ENCODE assay signal across 1 cellular context in genomic region chr4:153344131-153345010, GRCh38.
A peak's percentile ranks its signal among the peaks of the same experiment; 100 is the strongest.
TF ChIP-seq lines count a peak whose summit lies in the region.

A gene with protein sequence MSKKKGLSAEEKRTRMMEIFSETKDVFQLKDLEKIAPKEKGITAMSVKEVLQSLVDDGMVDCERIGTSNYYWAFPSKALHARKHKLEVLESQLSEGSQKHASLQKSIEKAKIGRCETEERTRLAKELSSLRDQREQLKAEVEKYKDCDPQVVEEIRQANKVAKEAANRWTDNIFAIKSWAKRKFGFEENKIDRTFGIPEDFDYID (plus strand): TSS chr4:153344688. CDS start chr4:153344738, 50 bp downstream.

TF ChIP-seq in K562, 482 proteins besides CTCF, POLR2A, EP300 and RAD21 (continued from another document and continues in another):
- 0 out of 2 replicates have a peak, but pooled peaks have one; percentile 34 for TF ChIP-seq ZNF592 (IDR thresholded peaks at IDR 0.05)
- no peak for TF ChIP-seq ZNF354B (CRISPR knock-in tag; IDR thresholded peaks at IDR 0.05)
- TF ChIP-seq CREBBP (IDR thresholded peaks at IDR 0.05; ENCODE audit: low read depth, low read length), result no peak
- TF ChIP-seq SRSF7 (optimal IDR thresholded peaks at IDR 0.05; ENCODE audit: low read depth, low read length), result no peak
- TF ChIP-seq HNRNPL (IDR thresholded peaks at IDR 0.05; ENCODE audit: low read depth, low read length), result peak; percentile 66; the same call in 1 of the 2 replicates
- TF ChIP-seq ZNF184 (CRISPR knock-in tag; IDR thresholded peaks at IDR 0.05), result no peak
- TF ChIP-seq GTF2F1 (IDR thresholded peaks at IDR 0.05; ENCODE audit: low read depth, low read length), result no peak
- TF ChIP-seq SLC30A9 (CRISPR knock-in tag; IDR thresholded peaks at IDR 0.05), result no peak
- no peak; the same call in 1 of the 2 replicates for TF ChIP-seq ZNF274 (IDR thresholded peaks at IDR 0.05; ENCODE audit: borderline replicate concordance, low read depth, low read length)
- no peak for TF ChIP-seq ZNF347 (CRISPR knock-in tag; IDR thresholded peaks at IDR 0.05; ENCODE audit: low read depth)
- TF ChIP-seq TAF9B (IDR thresholded peaks at IDR 0.05; ENCODE audit: partially characterized antibody), result no peak
- TF ChIP-seq, protein P1, sequence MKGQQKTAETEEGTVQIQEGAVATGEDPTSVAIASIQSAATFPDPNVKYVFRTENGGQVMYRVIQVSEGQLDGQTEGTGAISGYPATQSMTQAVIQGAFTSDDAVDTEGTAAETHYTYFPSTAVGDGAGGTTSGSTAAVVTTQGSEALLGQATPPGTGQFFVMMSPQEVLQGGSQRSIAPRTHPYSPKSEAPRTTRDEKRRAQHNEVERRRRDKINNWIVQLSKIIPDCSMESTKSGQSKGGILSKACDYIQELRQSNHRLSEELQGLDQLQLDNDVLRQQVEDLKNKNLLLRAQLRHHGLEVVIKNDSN (CRISPR knock-in tag; IDR thresholded peaks at IDR 0.05), result no peak
- TF ChIP-seq ZBTB5 (IDR thresholded peaks at IDR 0.05), result no peak
- TF ChIP-seq, protein P2, sequence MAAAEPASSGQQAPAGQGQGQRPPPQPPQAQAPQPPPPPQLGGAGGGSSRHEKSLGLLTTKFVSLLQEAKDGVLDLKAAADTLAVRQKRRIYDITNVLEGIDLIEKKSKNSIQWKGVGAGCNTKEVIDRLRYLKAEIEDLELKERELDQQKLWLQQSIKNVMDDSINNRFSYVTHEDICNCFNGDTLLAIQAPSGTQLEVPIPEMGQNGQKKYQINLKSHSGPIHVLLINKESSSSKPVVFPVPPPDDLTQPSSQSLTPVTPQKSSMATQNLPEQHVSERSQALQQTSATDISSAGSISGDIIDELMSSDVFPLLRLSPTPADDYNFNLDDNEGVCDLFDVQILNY (CRISPR knock-in tag; IDR thresholded peaks at IDR 0.05), result 0 out of 2 replicates have a peak, but pooled peaks have one; percentile 76
- no peak for TF ChIP-seq JUND (IDR thresholded peaks at IDR 0.05; ENCODE audit: borderline replicate concordance, low read depth, low read length)
- 0 out of 3 replicates have a peak, but pooled peaks have one; percentile 23 for TF ChIP-seq JUND (tag; IDR thresholded peaks at IDR 0.05; ENCODE audit: borderline replicate concordance, low read depth, low read length)
- TF ChIP-seq BMI1 (IDR thresholded peaks at IDR 0.05; ENCODE audit: low read length), result no peak
- TF ChIP-seq STAG1 (CRISPR knock-in tag; IDR thresholded peaks at IDR 0.05; ENCODE audit: borderline replicate concordance), result peak; percentile 72
- TF ChIP-seq, protein P3, sequence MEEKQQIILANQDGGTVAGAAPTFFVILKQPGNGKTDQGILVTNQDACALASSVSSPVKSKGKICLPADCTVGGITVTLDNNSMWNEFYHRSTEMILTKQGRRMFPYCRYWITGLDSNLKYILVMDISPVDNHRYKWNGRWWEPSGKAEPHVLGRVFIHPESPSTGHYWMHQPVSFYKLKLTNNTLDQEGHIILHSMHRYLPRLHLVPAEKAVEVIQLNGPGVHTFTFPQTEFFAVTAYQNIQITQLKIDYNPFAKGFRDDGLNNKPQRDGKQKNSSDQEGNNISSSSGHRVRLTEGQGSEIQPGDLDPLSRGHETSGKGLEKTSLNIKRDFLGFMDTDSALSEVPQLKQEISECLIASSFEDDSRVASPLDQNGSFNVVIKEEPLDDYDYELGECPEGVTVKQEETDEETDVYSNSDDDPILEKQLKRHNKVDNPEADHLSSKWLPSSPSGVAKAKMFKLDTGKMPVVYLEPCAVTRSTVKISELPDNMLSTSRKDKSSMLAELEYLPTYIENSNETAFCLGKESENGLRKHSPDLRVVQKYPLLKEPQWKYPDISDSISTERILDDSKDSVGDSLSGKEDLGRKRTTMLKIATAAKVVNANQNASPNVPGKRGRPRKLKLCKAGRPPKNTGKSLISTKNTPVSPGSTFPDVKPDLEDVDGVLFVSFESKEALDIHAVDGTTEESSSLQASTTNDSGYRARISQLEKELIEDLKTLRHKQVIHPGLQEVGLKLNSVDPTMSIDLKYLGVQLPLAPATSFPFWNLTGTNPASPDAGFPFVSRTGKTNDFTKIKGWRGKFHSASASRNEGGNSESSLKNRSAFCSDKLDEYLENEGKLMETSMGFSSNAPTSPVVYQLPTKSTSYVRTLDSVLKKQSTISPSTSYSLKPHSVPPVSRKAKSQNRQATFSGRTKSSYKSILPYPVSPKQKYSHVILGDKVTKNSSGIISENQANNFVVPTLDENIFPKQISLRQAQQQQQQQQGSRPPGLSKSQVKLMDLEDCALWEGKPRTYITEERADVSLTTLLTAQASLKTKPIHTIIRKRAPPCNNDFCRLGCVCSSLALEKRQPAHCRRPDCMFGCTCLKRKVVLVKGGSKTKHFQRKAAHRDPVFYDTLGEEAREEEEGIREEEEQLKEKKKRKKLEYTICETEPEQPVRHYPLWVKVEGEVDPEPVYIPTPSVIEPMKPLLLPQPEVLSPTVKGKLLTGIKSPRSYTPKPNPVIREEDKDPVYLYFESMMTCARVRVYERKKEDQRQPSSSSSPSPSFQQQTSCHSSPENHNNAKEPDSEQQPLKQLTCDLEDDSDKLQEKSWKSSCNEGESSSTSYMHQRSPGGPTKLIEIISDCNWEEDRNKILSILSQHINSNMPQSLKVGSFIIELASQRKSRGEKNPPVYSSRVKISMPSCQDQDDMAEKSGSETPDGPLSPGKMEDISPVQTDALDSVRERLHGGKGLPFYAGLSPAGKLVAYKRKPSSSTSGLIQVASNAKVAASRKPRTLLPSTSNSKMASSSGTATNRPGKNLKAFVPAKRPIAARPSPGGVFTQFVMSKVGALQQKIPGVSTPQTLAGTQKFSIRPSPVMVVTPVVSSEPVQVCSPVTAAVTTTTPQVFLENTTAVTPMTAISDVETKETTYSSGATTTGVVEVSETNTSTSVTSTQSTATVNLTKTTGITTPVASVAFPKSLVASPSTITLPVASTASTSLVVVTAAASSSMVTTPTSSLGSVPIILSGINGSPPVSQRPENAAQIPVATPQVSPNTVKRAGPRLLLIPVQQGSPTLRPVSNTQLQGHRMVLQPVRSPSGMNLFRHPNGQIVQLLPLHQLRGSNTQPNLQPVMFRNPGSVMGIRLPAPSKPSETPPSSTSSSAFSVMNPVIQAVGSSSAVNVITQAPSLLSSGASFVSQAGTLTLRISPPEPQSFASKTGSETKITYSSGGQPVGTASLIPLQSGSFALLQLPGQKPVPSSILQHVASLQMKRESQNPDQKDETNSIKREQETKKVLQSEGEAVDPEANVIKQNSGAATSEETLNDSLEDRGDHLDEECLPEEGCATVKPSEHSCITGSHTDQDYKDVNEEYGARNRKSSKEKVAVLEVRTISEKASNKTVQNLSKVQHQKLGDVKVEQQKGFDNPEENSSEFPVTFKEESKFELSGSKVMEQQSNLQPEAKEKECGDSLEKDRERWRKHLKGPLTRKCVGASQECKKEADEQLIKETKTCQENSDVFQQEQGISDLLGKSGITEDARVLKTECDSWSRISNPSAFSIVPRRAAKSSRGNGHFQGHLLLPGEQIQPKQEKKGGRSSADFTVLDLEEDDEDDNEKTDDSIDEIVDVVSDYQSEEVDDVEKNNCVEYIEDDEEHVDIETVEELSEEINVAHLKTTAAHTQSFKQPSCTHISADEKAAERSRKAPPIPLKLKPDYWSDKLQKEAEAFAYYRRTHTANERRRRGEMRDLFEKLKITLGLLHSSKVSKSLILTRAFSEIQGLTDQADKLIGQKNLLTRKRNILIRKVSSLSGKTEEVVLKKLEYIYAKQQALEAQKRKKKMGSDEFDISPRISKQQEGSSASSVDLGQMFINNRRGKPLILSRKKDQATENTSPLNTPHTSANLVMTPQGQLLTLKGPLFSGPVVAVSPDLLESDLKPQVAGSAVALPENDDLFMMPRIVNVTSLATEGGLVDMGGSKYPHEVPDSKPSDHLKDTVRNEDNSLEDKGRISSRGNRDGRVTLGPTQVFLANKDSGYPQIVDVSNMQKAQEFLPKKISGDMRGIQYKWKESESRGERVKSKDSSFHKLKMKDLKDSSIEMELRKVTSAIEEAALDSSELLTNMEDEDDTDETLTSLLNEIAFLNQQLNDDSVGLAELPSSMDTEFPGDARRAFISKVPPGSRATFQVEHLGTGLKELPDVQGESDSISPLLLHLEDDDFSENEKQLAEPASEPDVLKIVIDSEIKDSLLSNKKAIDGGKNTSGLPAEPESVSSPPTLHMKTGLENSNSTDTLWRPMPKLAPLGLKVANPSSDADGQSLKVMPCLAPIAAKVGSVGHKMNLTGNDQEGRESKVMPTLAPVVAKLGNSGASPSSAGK (IDR thresholded peaks at IDR 0.05), result peak; percentile 67; the same call in 1 of the 2 replicates
- TF ChIP-seq FOXA3 (CRISPR knock-in tag; conservative IDR thresholded peaks at IDR 0.05 in 1 of 2, IDR thresholded peaks at IDR 0.05 in 1 of 2), result no peak
- TF ChIP-seq LCOR (CRISPR knock-in tag; IDR thresholded peaks at IDR 0.05), result peak; percentile 57; the same call in 1 of the 2 replicates
- peak; percentile 70 for TF ChIP-seq KDM5B (IDR thresholded peaks at IDR 0.05; ENCODE audit: insufficient replicate concordance, low read depth, low read length)
- TF ChIP-seq BCOR (IDR thresholded peaks at IDR 0.05), result no peak
- no peak for TF ChIP-seq ZNF224 (CRISPR knock-in tag; IDR thresholded peaks at IDR 0.05)
- TF ChIP-seq, protein P4, sequence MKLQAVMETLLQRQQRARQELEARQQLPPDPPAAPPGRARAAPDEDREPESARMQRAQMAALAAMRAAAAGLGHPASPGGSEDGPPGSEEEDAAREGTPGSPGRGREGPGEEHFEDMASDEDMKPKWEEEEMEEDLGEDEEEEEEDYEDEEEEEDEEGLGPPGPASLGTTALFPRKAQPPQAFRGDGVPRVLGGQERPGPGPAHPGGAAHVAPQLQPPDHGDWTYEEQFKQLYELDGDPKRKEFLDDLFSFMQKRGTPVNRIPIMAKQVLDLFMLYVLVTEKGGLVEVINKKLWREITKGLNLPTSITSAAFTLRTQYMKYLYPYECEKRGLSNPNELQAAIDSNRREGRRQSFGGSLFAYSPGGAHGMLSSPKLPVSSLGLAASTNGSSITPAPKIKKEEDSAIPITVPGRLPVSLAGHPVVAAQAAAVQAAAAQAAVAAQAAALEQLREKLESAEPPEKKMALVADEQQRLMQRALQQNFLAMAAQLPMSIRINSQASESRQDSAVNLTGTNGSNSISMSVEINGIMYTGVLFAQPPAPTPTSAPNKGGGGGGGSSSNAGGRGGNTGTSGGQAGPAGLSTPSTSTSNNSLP (IDR thresholded peaks at IDR 0.05; ENCODE audit: borderline replicate concordance, low read depth, low read length), result no peak
- no peak for TF ChIP-seq HMG20B (CRISPR knock-in tag; IDR thresholded peaks at IDR 0.05)
- no peak for TF ChIP-seq SMARCA4 (IDR thresholded peaks at IDR 0.05)
- no peak for TF ChIP-seq TCFL5 (CRISPR knock-in tag; conservative IDR thresholded peaks at IDR 0.05)
- no peak for TF ChIP-seq MIER1 (IDR thresholded peaks at IDR 0.05; ENCODE audit: low read depth)
- no peak for TF ChIP-seq HDAC3 (IDR thresholded peaks at IDR 0.05; ENCODE audit: borderline replicate concordance, partially characterized antibody)
- no peak for TF ChIP-seq RBM15 (IDR thresholded peaks at IDR 0.05; ENCODE audit: insufficient read depth, low read length)
- TF ChIP-seq ZNF174 (CRISPR knock-in tag; IDR thresholded peaks at IDR 0.05), result no peak
- TF ChIP-seq USF2 (CRISPR knock-in tag; IDR thresholded peaks at IDR 0.05), result no peak
- TF ChIP-seq ATF3 (IDR thresholded peaks at IDR 0.05), result no peak
- TF ChIP-seq ATF3 (CRISPR knock-in tag; conservative IDR thresholded peaks at IDR 0.05), result no peak
- TF ChIP-seq ZNF79 (CRISPR knock-in tag; IDR thresholded peaks at IDR 0.05; ENCODE audit: low read depth), result no peak
- no peak for TF ChIP-seq SMARCE1 (IDR thresholded peaks at IDR 0.05)
